In genomic region chr6:159056941-159057340, GRCh38 we compare ENCODE assay signal across 17 cellular contexts. TPM values are rescaled to one million over a fixed set of nuclear protein-coding genes. Genes with fewer than 3 reads are reported as not detected.
DNase-seq lines count a peak whose midpoint lies in the region; ATAC-seq and TF ChIP-seq lines count a peak whose summit lies in the region.
"Had no signal": no experiment of that assay in that cellular context is flagged by ENCODE, and none has a peak within 500 bp of the region (broad histone marks: within the 10 kb centered on the region; RNA-seq: fewer than 3 reads in every experiment).

No MANE protein-coding gene starts in this region.

- H3K4me1 ChIP-seq in neutrophil (ENCODE audit: control insufficient read depth in 1 of 2, insufficient read depth in 1 of 2, low read depth in 1 of 2, low read length in 1 of 2): peaks cover 74 to 81% of the 10 kb centered on the region in 2 experiments

- no peaks in the 10 kb centered on the region for H3K9me3 ChIP-seq in neutrophil

- no peaks in the 10 kb centered on the region for H3K36me3 ChIP-seq in neutrophil
- H3K36me3 ChIP-seq: cardiac muscle cell, neural progenitor cell had no signal

- no peaks in the 10 kb centered on the region for H3K27me3 ChIP-seq in neutrophil
- H3K27me3 ChIP-seq: cardiac muscle cell, neural progenitor cell had no signal

- peak; percentile 56 to 63 for ATAC-seq in activated T-cell treated with anti-CD3 and anti-CD28 coated beads, Interleukin-2, amount 50 U/mL, for 4 hours
- ATAC-seq in GM19452 (IDR thresholded peaks at IDR 0.05; ENCODE audit: unreplicated experiment): no peak
- ATAC-seq: left cardiac atrium had no signal

- TF ChIP-seq CTCF in neutrophil (IDR thresholded peaks at IDR 0.05): no peak

- peak overlapping the region; percentile 94 for H3K27ac ChIP-seq in neutrophil
- H3K27ac ChIP-seq: cardiac muscle cell, neural progenitor cell had no signal

- peak overlapping the region; percentile 48 for H3K4me3 Mint-ChIP-seq in activated T-cell treated with anti-CD3 and anti-CD28 coated beads, Interleukin-2, amount 50 U/mL, for 4 hours
- peak overlapping the region in 1 of 4 donors; percentile 49 for H3K4me3 Mint-ChIP-seq in IgD-negative memory B cell
- H3K4me3 Mint-ChIP-seq in activated naive CD8-positive, alpha-beta T cell: peak overlapping the region; percentile 63
- H3K4me3 Mint-ChIP-seq: neural progenitor cell had no signal

- H3K4me3 ChIP-seq in neutrophil (ENCODE audit: low read depth in 1 of 2, low read length in 1 of 2): peak overlapping the region; percentile 48 to 60
- H3K4me3 ChIP-seq: cardiac muscle cell, neural progenitor cell, smooth muscle cell had no signal

- no peak for DNase-seq in activated T-cell treated with anti-CD3 and anti-CD28 coated beads, Interleukin-2, amount 50 U/mL, for 4 hours
- DNase-seq in activated T-cell treated with anti-CD3 and anti-CD28 coated beads for 4 hours (no peak), NCI-H1930 (lab: John Stamatoyannopoulos, UW) (no peak), DMS 273 (lab: John Stamatoyannopoulos, UW; ENCODE audit: unreplicated experiment) (no peak)
- DNase-seq: activated CD4-positive, CD25-positive, alpha-beta regulatory T cell treated with anti-CD3 and anti-CD28 coated beads, Interleukin-2, amount 50 U/mL, for 72 hours; amygdala; left cardiac atrium; NCI-H146; T-helper 9 cell had no signal

- no peaks in the 10 kb centered on the region for H3K9me3 Mint-ChIP-seq in activated T-cell treated with anti-CD3 and anti-CD28 coated beads, Interleukin-2, amount 50 U/mL, for 4 hours
- no peaks in the 10 kb centered on the region for H3K9me3 Mint-ChIP-seq in IgD-negative memory B cell
- no peaks in the 10 kb centered on the region for H3K9me3 Mint-ChIP-seq in activated naive CD8-positive, alpha-beta T cell (ENCODE audit: low read depth)

- peak overlapping the region in 2 of 3 donors; percentile 3 to 66 for H3K27ac Mint-ChIP-seq in IgD-negative memory B cell
- H3K27ac Mint-ChIP-seq in activated naive CD8-positive, alpha-beta T cell: peak overlapping the region; percentile 97

- H3K36me3 Mint-ChIP-seq in activated T-cell treated with anti-CD3 and anti-CD28 coated beads, Interleukin-2, amount 50 U/mL, for 4 hours (ENCODE audit: insufficient read depth): no peaks in the 10 kb centered on the region
- peaks cover 5% of the 10 kb centered on the region for H3K36me3 Mint-ChIP-seq in IgD-negative memory B cell
- H3K36me3 Mint-ChIP-seq in activated naive CD8-positive, alpha-beta T cell: peaks cover 2% of the 10 kb centered on the region
- H3K36me3 Mint-ChIP-seq: neural progenitor cell had no signal

- H3K4me1 Mint-ChIP-seq in activated T-cell treated with anti-CD3 and anti-CD28 coated beads, Interleukin-2, amount 50 U/mL, for 4 hours (ENCODE audit: low read depth): peaks cover 90% of the 10 kb centered on the region
- peaks cover 49 to 69% (median 52%) of the 10 kb centered on the region in 3 donors for H3K4me1 Mint-ChIP-seq in IgD-negative memory B cell
- peaks cover 94% of the 10 kb centered on the region for H3K4me1 Mint-ChIP-seq in activated naive CD8-positive, alpha-beta T cell (ENCODE audit: low read depth)

- H3K27me3 Mint-ChIP-seq in activated T-cell treated with anti-CD3 and anti-CD28 coated beads, Interleukin-2, amount 50 U/mL, for 4 hours (ENCODE audit: low read depth): no peaks in the 10 kb centered on the region
- H3K27me3 Mint-ChIP-seq in IgD-negative memory B cell: peaks cover 1% of the 10 kb centered on the region
- no peaks in the 10 kb centered on the region for H3K27me3 Mint-ChIP-seq in activated naive CD8-positive, alpha-beta T cell

RNA-seq across cellular contexts. Expression of gene TAGAP, which starts 12.2 kb away (rescaled TPM):
- 100 to 1,000 TPM; 120 to 132 (median 130) TPM for total RNA-seq in activated T-cell treated with anti-CD3 and anti-CD28 coated beads, Interleukin-2, amount 50 U/mL, for 4 hours
- 157 TPM for polyA plus RNA-seq in IgD-negative memory B cell
- total RNA-seq: cardiac muscle cell, Daoy, smooth muscle cell had no signal
- polyA plus RNA-seq: cardiac muscle cell, smooth muscle cell had no signal

RNA-seq across cellular contexts. Expression of gene RSPH3, which starts 56.9 kb away (rescaled TPM):
- 1 to 10 TPM; 1.6 to 2.1 (median 1.7) TPM for total RNA-seq in activated T-cell treated with anti-CD3 and anti-CD28 coated beads, Interleukin-2, amount 50 U/mL, for 4 hours
- 4.3 TPM for polyA plus RNA-seq in IgD-negative memory B cell
